Comparison of ENCODE assay signal across 35 cellular contexts in genomic region chr2:213561759-213562158, GRCh38.
"Had no signal": no experiment of that assay in that cellular context is flagged by ENCODE, and none has a peak within 500 bp of the region (broad histone marks: within the 10 kb centered on the region; RNA-seq: fewer than 3 reads in every experiment).

No MANE protein-coding gene starts in this region.

- H3K36me3 ChIP-seq: MG63 had no signal

- H3K9ac ChIP-seq: KMS-11 had no signal

- DNase-seq: Karpas-422, Kasumi-1, MG63, MM.1S, MV-4-11, NCI-H1048, NCI-H1092, NCI-H1092 treated with DMSO at 0.1 percent for 48 hours, NCI-H1105, NCI-H1105 treated with DMSO at 0.1 percent for 48 hours, NCI-H1417, NCI-H1417 treated with DMSO at 0.1 percent for 48 hours, NCI-H1436, NCI-H1436 treated with DMSO at 0.1 percent for 48 hours, NCI-H146, NCI-H1694, NCI-H1694 treated with DMSO at 0.1 percent for 48 hours, NCI-H187, NCI-H187 treated with DMSO at 0.1 percent for 48 hours, NCI-H1930, NCI-H2029, NCI-H2029 treated with DMSO at 0.1 percent for 48 hours, NCI-H2081, NCI-H2081 treated with DMSO at 0.1 percent for 48 hours, NCI-H2107, NCI-H2171, NCI-H2171 treated with DMSO at 0.1 percent for 48 hours, NCI-H2227 treated with DMSO at 0.1 percent for 48 hours, NCI-H226, NCI-H345, NCI-H446, NCI-H446 treated with DMSO at 0.1 percent for 48 hours, NCI-H510A, NCI-H510A treated with DMSO at 0.1 percent for 48 hours had no signal

- H3K27ac ChIP-seq: KMS-11 had no signal

- H3K4me3 ChIP-seq: MG63 had no signal

- H3K27me3 ChIP-seq: MG63 had no signal

- H3K9me3 ChIP-seq: MG63 had no signal

- H3K4me2 ChIP-seq: KMS-11 had no signal
